Comparison of ENCODE assay signal across 26 cellular contexts in the genomic region with DNA sequence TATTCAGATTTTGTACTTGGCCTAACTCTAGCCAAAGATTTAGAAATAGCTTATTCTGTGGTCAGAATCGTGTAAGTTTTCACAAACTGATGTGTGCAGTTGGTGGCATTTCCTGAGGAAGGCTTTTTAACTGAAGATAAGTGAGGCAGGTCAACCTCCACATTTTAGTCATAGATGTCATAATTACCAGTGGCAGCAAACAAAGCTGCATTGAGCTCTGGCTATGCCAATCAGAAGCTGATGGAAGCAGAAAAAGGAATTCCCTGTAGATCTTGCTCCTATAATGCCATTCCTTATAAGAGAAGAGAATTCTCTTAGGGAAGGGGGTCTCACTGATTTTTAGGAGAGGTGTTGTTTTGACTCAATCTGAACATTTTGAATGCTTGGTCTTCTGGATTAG.
"Had no signal": no experiment of that assay in that cellular context is flagged by ENCODE, and none has a peak within 500 bp of the region (broad histone marks: within the 10 kb centered on the region; RNA-seq: fewer than 3 reads in every experiment).

No MANE protein-coding gene starts in this region.

- H3K4me3 ChIP-seq: esophagus muscularis mucosa, gastroesophageal sphincter, heart left ventricle, left lung, mucosa of descending colon, prostate gland, right atrium auricular region, smooth muscle cell, suprapubic skin, transverse colon, upper lobe of right lung, uterus had no signal

- DNase-seq: effector CD8-positive, alpha-beta T cell; endodermal cell; foreskin keratinocyte; heart left ventricle; hippocampal formation; left cardiac atrium; left lung; mesenchymal stem cell; mucosa of descending colon; naive B cell; nucleus accumbens; stimulated activated CD4-positive, alpha-beta T cell treated with anti-CD3 and anti-CD28 coated beads, Interleukin-12 subunit alpha, Interleukin-12 subunit beta, amount 100 ng/mL, for 4 hours; stimulated activated CD4-positive, alpha-beta T cell treated with anti-CD3 and anti-CD28 coated beads, Interleukin-1b, Interleukin-23, amount 100 ng/mL, for 48 hours; stimulated activated CD4-positive, alpha-beta T cell treated with anti-CD3 and anti-CD28 coated beads, Interleukin-4, amount 100 ng/mL, for 1 hour; stimulated activated CD8-positive, alpha-beta memory T cell treated with anti-CD3 and anti-CD28 coated beads, Interleukin-4, amount 100 ng/mL, for 48 hours; stimulated activated naive CD4-positive, alpha-beta T cell; stimulated activated naive CD8-positive, alpha-beta T cell treated with anti-CD3 and anti-CD28 coated beads, Interleukin-15, amount 100 ng/mL, for 72 hours; transverse colon; upper lobe of right lung; uterus had no signal

- H3K27me3 ChIP-seq: esophagus muscularis mucosa, gastroesophageal sphincter, left lung, right atrium auricular region, suprapubic skin, transverse colon, upper lobe of right lung, uterus had no signal

- H3K9me3 ChIP-seq: mucosa of descending colon, prostate gland, right atrium auricular region, suprapubic skin, transverse colon, upper lobe of right lung, uterus had no signal

- H3K4me2 ChIP-seq: smooth muscle cell had no signal

- H3K27ac ChIP-seq: esophagus muscularis mucosa, foreskin keratinocyte, gastroesophageal sphincter, heart left ventricle, left lung, prostate gland, right atrium auricular region, suprapubic skin, transverse colon, upper lobe of right lung, uterus had no signal

- H3K36me3 ChIP-seq: esophagus muscularis mucosa, gastroesophageal sphincter, heart left ventricle, left lung, prostate gland, right atrium auricular region, suprapubic skin, transverse colon, upper lobe of right lung, uterus had no signal
